13 cellular contexts compared by ENCODE assay signal in the genomic region with DNA sequence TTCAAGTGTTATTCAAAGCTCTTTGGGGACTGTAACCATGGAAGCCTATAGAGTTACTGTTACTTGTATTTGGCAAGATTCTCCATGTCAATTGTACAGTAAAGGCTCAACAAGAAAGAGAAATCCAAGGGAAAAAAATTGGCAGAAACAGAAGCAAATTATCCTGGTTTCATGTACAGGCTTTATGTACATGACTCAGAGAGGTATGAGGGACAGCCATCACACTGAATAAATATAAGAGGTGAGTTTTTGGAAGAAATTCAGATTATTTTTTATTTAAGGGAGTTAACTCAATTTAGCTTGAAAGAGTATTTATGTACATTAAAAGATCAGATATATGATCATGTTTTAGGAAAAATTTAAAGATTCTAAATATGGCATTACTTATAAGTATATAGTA.
"Had no signal": no experiment of that assay in that cellular context is flagged by ENCODE, and none has a peak within 500 bp of the region (broad histone marks: within the 10 kb centered on the region; RNA-seq: fewer than 3 reads in every experiment).

No MANE protein-coding gene starts in this region.

- H3K36me3 ChIP-seq: tibial nerve, uterus had no signal

- H3K9me3 ChIP-seq: tibial nerve, uterus had no signal

- H3K4me1 ChIP-seq: tibial nerve, uterus had no signal

- H3K9me3 Mint-ChIP-seq: T-helper 2 cell treated with Interferon-gamma antibody and Interleukin-4, amounts not matched to agents 5 μg/mL and 100 μg/mL, for 36 hours had no signal

- H3K27ac ChIP-seq: tibial nerve, uterus had no signal

- H3K36me3 Mint-ChIP-seq: activated naive CD8-positive, alpha-beta T cell had no signal

- DNase-seq: activated CD4-positive, alpha-beta T cell treated with anti-CD3 and anti-CD28 coated beads, Interleukin-2, amount 50 U/mL, for 4 hours; endodermal cell; left colon; occipital lobe; retina; stimulated activated CD4-positive, alpha-beta T cell treated with anti-CD3 and anti-CD28 coated beads, Interleukin-15, amount 100 ng/mL, for 24 hours; stimulated activated CD4-positive, alpha-beta T cell treated with anti-CD3 and anti-CD28 coated beads, Interleukin-2, amount 100 ng/mL, for 48 hours; uterus had no signal

- H3K27ac Mint-ChIP-seq: activated naive CD8-positive, alpha-beta T cell; endodermal cell; stimulated activated naive CD8-positive, alpha-beta T cell treated with anti-CD3 and anti-CD28 coated beads, Interleukin-15, Interleukin-2, amounts not matched to agents 100 ng/mL and 50 ng/mL, for 24 hours; T-helper 2 cell treated with Interferon-gamma antibody and Interleukin-4, amounts not matched to agents 5 μg/mL and 100 μg/mL, for 36 hours had no signal

- H3K4me3 Mint-ChIP-seq: activated naive CD8-positive, alpha-beta T cell; endodermal cell; stimulated activated naive CD8-positive, alpha-beta T cell treated with anti-CD3 and anti-CD28 coated beads, Interleukin-15, Interleukin-2, amounts not matched to agents 100 ng/mL and 50 ng/mL, for 24 hours; T-helper 2 cell treated with Interferon-gamma antibody and Interleukin-4, amounts not matched to agents 5 μg/mL and 100 μg/mL, for 36 hours had no signal

- H3K4me3 ChIP-seq: lung, tibial nerve, uterus had no signal

- H3K27me3 ChIP-seq: tibial nerve, uterus had no signal
